ENCODE assay signal across 1 cellular context in genomic region chr18:31097666-31098065, GRCh38.
TF ChIP-seq lines count a peak whose summit lies in the region.

No MANE protein-coding gene starts in this region.

TF ChIP-seq in SK-N-SH, 30 proteins besides CTCF, POLR2A, EP300 and RAD21 (continued from another document):
- TF ChIP-seq, protein P1, sequence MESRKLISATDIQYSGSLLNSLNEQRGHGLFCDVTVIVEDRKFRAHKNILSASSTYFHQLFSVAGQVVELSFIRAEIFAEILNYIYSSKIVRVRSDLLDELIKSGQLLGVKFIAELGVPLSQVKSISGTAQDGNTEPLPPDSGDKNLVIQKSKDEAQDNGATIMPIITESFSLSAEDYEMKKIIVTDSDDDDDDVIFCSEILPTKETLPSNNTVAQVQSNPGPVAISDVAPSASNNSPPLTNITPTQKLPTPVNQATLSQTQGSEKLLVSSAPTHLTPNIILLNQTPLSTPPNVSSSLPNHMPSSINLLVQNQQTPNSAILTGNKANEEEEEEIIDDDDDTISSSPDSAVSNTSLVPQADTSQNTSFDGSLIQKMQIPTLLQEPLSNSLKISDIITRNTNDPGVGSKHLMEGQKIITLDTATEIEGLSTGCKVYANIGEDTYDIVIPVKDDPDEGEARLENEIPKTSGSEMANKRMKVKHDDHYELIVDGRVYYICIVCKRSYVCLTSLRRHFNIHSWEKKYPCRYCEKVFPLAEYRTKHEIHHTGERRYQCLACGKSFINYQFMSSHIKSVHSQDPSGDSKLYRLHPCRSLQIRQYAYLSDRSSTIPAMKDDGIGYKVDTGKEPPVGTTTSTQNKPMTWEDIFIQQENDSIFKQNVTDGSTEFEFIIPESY (IDR thresholded peaks at IDR 0.05; ENCODE audit: borderline replicate concordance, low read depth): no peak
- TF ChIP-seq NFIC (IDR thresholded peaks at IDR 0.05; ENCODE audit: borderline replicate concordance) (no peak), RFX5 (IDR thresholded peaks at IDR 0.05; ENCODE audit: low read length) (no peak)
